In genomic region chr4:182470215-182470614, GRCh38 we compare ENCODE assay signal across 2 cellular contexts.
TF ChIP-seq lines count a peak whose summit lies in the region.

No MANE protein-coding gene starts in this region.

TF ChIP-seq in GM23338, 12 proteins besides CTCF, POLR2A, EP300 and RAD21:
- peak; percentile 65; the same call in 1 of the 2 replicates for TF ChIP-seq ZNF462 (CRISPR knock-in tag; IDR thresholded peaks at IDR 0.05)
- no peak for TF ChIP-seq ZNF331 (CRISPR knock-in tag; IDR thresholded peaks at IDR 0.05; ENCODE audit: low read depth)
- no peak for TF ChIP-seq ZNF114 (CRISPR knock-in tag; IDR thresholded peaks at IDR 0.05)

TF ChIP-seq in WTC11, 78 proteins besides CTCF, POLR2A, EP300 and RAD21 (continued from another document):
- TF ChIP-seq PRDM15 (CRISPR knock-in tag; IDR thresholded peaks at IDR 0.05) = no peak
